1 cellular context compared by ENCODE assay signal in the genomic region with DNA sequence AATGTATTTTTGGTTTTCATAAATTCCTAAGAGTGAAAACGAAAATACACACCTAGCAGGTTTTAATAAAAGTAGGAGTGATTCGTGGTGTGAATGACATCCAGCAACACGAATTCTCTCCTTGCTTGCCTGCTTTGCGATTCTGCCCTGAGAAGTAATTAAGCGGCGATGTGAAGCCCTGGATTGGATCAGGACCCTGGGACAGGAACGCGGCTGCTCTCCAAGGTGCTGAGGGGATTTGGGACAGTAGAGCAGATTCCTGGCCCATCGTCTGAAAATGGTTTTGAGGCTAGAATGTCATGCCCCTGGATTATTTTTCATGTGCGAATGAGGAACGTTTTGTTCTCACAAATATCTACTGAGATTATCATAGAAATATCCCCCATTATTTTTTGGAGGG.
TF ChIP-seq lines count a peak whose summit lies in the region.

No MANE protein-coding gene starts in this region.

TF ChIP-seq in HepG2, 621 proteins besides CTCF, POLR2A, EP300 and RAD21:
- TF ChIP-seq, protein P1, sequence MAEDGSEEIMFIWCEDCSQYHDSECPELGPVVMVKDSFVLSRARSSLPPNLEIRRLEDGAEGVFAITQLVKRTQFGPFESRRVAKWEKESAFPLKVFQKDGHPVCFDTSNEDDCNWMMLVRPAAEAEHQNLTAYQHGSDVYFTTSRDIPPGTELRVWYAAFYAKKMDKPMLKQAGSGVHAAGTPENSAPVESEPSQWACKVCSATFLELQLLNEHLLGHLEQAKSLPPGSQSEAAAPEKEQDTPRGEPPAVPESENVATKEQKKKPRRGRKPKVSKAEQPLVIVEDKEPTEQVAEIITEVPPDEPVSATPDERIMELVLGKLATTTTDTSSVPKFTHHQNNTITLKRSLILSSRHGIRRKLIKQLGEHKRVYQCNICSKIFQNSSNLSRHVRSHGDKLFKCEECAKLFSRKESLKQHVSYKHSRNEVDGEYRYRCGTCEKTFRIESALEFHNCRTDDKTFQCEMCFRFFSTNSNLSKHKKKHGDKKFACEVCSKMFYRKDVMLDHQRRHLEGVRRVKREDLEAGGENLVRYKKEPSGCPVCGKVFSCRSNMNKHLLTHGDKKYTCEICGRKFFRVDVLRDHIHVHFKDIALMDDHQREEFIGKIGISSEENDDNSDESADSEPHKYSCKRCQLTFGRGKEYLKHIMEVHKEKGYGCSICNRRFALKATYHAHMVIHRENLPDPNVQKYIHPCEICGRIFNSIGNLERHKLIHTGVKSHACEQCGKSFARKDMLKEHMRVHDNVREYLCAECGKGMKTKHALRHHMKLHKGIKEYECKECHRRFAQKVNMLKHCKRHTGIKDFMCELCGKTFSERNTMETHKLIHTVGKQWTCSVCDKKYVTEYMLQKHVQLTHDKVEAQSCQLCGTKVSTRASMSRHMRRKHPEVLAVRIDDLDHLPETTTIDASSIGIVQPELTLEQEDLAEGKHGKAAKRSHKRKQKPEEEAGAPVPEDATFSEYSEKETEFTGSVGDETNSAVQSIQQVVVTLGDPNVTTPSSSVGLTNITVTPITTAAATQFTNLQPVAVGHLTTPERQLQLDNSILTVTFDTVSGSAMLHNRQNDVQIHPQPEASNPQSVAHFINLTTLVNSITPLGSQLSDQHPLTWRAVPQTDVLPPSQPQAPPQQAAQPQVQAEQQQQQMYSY (CRISPR knock-in tag; IDR thresholded peaks at IDR 0.05) = peak; percentile 70
- TF ChIP-seq, protein P2, sequence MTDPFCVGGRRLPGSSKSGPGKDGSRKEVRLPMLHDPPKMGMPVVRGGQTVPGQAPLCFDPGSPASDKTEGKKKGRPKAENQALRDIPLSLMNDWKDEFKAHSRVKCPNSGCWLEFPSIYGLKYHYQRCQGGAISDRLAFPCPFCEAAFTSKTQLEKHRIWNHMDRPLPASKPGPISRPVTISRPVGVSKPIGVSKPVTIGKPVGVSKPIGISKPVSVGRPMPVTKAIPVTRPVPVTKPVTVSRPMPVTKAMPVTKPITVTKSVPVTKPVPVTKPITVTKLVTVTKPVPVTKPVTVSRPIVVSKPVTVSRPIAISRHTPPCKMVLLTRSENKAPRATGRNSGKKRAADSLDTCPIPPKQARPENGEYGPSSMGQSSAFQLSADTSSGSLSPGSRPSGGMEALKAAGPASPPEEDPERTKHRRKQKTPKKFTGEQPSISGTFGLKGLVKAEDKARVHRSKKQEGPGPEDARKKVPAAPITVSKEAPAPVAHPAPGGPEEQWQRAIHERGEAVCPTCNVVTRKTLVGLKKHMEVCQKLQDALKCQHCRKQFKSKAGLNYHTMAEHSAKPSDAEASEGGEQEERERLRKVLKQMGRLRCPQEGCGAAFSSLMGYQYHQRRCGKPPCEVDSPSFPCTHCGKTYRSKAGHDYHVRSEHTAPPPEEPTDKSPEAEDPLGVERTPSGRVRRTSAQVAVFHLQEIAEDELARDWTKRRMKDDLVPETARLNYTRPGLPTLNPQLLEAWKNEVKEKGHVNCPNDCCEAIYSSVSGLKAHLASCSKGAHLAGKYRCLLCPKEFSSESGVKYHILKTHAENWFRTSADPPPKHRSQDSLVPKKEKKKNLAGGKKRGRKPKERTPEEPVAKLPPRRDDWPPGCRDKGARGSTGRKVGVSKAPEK (CRISPR knock-in tag; IDR thresholded peaks at IDR 0.05; ENCODE audit: borderline replicate concordance) = no peak
- peak; percentile 93 for TF ChIP-seq MIER2 (CRISPR knock-in tag; IDR thresholded peaks at IDR 0.05)
- TF ChIP-seq, protein P3, sequence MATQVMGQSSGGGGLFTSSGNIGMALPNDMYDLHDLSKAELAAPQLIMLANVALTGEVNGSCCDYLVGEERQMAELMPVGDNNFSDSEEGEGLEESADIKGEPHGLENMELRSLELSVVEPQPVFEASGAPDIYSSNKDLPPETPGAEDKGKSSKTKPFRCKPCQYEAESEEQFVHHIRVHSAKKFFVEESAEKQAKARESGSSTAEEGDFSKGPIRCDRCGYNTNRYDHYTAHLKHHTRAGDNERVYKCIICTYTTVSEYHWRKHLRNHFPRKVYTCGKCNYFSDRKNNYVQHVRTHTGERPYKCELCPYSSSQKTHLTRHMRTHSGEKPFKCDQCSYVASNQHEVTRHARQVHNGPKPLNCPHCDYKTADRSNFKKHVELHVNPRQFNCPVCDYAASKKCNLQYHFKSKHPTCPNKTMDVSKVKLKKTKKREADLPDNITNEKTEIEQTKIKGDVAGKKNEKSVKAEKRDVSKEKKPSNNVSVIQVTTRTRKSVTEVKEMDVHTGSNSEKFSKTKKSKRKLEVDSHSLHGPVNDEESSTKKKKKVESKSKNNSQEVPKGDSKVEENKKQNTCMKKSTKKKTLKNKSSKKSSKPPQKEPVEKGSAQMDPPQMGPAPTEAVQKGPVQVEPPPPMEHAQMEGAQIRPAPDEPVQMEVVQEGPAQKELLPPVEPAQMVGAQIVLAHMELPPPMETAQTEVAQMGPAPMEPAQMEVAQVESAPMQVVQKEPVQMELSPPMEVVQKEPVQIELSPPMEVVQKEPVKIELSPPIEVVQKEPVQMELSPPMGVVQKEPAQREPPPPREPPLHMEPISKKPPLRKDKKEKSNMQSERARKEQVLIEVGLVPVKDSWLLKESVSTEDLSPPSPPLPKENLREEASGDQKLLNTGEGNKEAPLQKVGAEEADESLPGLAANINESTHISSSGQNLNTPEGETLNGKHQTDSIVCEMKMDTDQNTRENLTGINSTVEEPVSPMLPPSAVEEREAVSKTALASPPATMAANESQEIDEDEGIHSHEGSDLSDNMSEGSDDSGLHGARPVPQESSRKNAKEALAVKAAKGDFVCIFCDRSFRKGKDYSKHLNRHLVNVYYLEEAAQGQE (IDR thresholded peaks at IDR 0.05; ENCODE audit: borderline replicate concordance in 1 of 2, low read depth in 1 of 2, low read length in 2 of 2) = peak; percentile 78 to 94
